In genomic region chr9:93589688-93590087, GRCh38 we compare ENCODE assay signal across 16 cellular contexts. TPM values are rescaled to one million over a fixed set of nuclear protein-coding genes. Genes with fewer than 3 reads are reported as not detected.
DNase-seq lines count a peak whose midpoint lies in the region; ATAC-seq and TF ChIP-seq lines count a peak whose summit lies in the region.
"Had no signal": no experiment of that assay in that cellular context is flagged by ENCODE, and none has a peak within 500 bp of the region (broad histone marks: within the 10 kb centered on the region; RNA-seq: fewer than 3 reads in every experiment).

No MANE protein-coding gene starts in this region.

- ATAC-seq in effector memory CD8-positive, alpha-beta T cell (replicated peaks): no peak
- ATAC-seq in naive thymus-derived CD4-positive, alpha-beta T cell: no peak
- ATAC-seq in GM19324 (IDR thresholded peaks at IDR 0.05; ENCODE audit: low FRiP score, unreplicated experiment) (no peak), GM18870 (IDR thresholded peaks at IDR 0.05; ENCODE audit: unreplicated experiment) (no peak)

- no peaks in the 10 kb centered on the region for H3K36me3 Mint-ChIP-seq in H9 (ENCODE audit: insufficient read depth in 1 of 3, low read depth in 3 of 3)
- peaks cover 8% of the 10 kb centered on the region for H3K36me3 Mint-ChIP-seq in effector memory CD8-positive, alpha-beta T cell (ENCODE audit: insufficient read depth)
- H3K36me3 Mint-ChIP-seq in naive thymus-derived CD4-positive, alpha-beta T cell: peaks cover 0 to 8% (median 6%) of the 10 kb centered on the region in 5 donors

- H3K14ac ChIP-seq in H9 (ENCODE audit: insufficient read depth, low read length): no peak overlapping the region

- peaks cover 5 to 18% (median 10%) of the 10 kb centered on the region in 11 experiments; a peak in 19 of 22 replicates for H3K36me3 ChIP-seq in BLaER1 treated with 17β-estradiol and CSF1 and Interleukin-3, amounts not matched to agents 10 nM and 100 nM
- no peaks in the 10 kb centered on the region for H3K36me3 ChIP-seq in naive thymus-derived CD4-positive, alpha-beta T cell (ENCODE audit: control insufficient read depth in 2 of 3, insufficient read depth in 3 of 3, low read length in 3 of 3)
- H3K36me3 ChIP-seq: heart right ventricle, uterus had no signal

- H3K4me1 ChIP-seq in BLaER1 treated with 17β-estradiol and CSF1 and Interleukin-3, amounts not matched to agents 10 nM and 100 nM: peaks cover 56 to 87% (median 84%) of the 10 kb centered on the region in 10 experiments
- no peaks in the 10 kb centered on the region for H3K4me1 ChIP-seq in H9 (ENCODE audit: insufficient read depth, low read length)
- peaks cover 4 to 6% of the 10 kb centered on the region in 2 donors for H3K4me1 ChIP-seq in naive thymus-derived CD4-positive, alpha-beta T cell (ENCODE audit: control insufficient read depth in 2 of 2, insufficient read depth in 2 of 2, low read length in 2 of 2)

- H3K56ac ChIP-seq in H9 (ENCODE audit: insufficient read length, low read depth, low read length): no peak overlapping the region

- peaks cover 8% of the 10 kb centered on the region for H3K79me1 ChIP-seq in H9 (ENCODE audit: insufficient read depth, low read depth, low read length, poor library complexity, severe bottlenecking)

- DNase-seq in H9 (peak; percentile 27), DMS79 (lab: John Stamatoyannopoulos, UW) (no peak), inferior parietal cortex (ENCODE audit: extremely low spot score) (no peak)
- no peak for DNase-seq in effector memory CD8-positive, alpha-beta T cell
- DNase-seq in naive thymus-derived CD4-positive, alpha-beta T cell: no peak
- DNase-seq: activated CD4-positive, alpha-beta T cell treated with anti-CD3 and anti-CD28 coated beads, Interleukin-2, amount 50 U/mL, for 1 hour; DMS79 treated with DMSO at 0.1 percent for 48 hours; HCEC 1CT; heart right ventricle; NCI-H2029 treated with DMSO at 0.1 percent for 48 hours; occipital lobe; uterus had no signal

- peak overlapping the region in 1 of 11 experiments; percentile 4; a peak in 1 of 22 replicates for H3K9ac ChIP-seq in BLaER1 treated with 17β-estradiol and CSF1 and Interleukin-3, amounts not matched to agents 10 nM and 100 nM
- no peak overlapping the region for H3K9ac ChIP-seq in H9 (ENCODE audit: extremely low read depth, insufficient read length, low read length)

- peaks cover 8 to 14% (median 11%) of the 10 kb centered on the region in 11 experiments for H3K9me3 ChIP-seq in BLaER1 treated with 17β-estradiol and CSF1 and Interleukin-3, amounts not matched to agents 10 nM and 100 nM (replicated peaks in 1 of 11)
- H3K9me3 ChIP-seq in H9 (ENCODE audit: control insufficient read depth, low read depth, low read length): no peaks in the 10 kb centered on the region
- no peaks in the 10 kb centered on the region for H3K9me3 ChIP-seq in naive thymus-derived CD4-positive, alpha-beta T cell (ENCODE audit: control insufficient read depth in 2 of 3, low read length in 3 of 3)
- H3K9me3 ChIP-seq: uterus had no signal

- no peak overlapping the region for H3K23ac ChIP-seq in H9 (ENCODE audit: insufficient read length, low read depth, low read length)

- no peak overlapping the region for H4K5ac ChIP-seq in H9 (ENCODE audit: insufficient read length, low read depth, low read length)

- H3K79me2 ChIP-seq in H9 (ENCODE audit: insufficient read depth, low read length): peaks cover 2% of the 10 kb centered on the region; the same call in 1 of the 2 replicates

- no peak overlapping the region for H3K4ac ChIP-seq in H9 (ENCODE audit: low read depth, low read length)

- WGBS in H9 (ENCODE audit: extremely low coverage, insufficient read length, low lambda C conversion rate): no CpG with 5 or more reads among the region's 8 CpGs

- no peak overlapping the region for H2AFZ ChIP-seq in H9 (ENCODE audit: low read length)

- no peak overlapping the region for H3K18ac ChIP-seq in H9 (ENCODE audit: insufficient read length, low read depth, low read length)

- H3K9me3 Mint-ChIP-seq in H9: peaks cover 0 to 5% of the 10 kb centered on the region in 2 experiments; a peak in 1 of 5 replicates
- H3K9me3 Mint-ChIP-seq in effector memory CD8-positive, alpha-beta T cell: no peaks in the 10 kb centered on the region
- H3K9me3 Mint-ChIP-seq in naive thymus-derived CD4-positive, alpha-beta T cell: peaks cover 0 to 6% (median 0%) of the 10 kb centered on the region in 11 donors

- no peak overlapping the region for H4K91ac ChIP-seq in H9 (ENCODE audit: insufficient read length, low read depth, low read length)

- H2AK5ac ChIP-seq in H9 (ENCODE audit: insufficient read length, low read length): no peak overlapping the region

- peak overlapping the region; percentile 27 to 69 (median 45); a peak in 4 of 7 replicates for H3K27ac Mint-ChIP-seq in H9
- peak overlapping the region; percentile 9 to 87 for H3K27ac Mint-ChIP-seq in effector memory CD8-positive, alpha-beta T cell
- peak overlapping the region in 8 of 9 donors; percentile 44 to 90 (median 70) for H3K27ac Mint-ChIP-seq in naive thymus-derived CD4-positive, alpha-beta T cell

- intact Hi-C loops in naive thymus-derived CD4-positive, alpha-beta T cell (cut with micrococcal nuclease): no loop called here

- H3K4me1 Mint-ChIP-seq in H9: peaks cover 33 to 37% of the 10 kb centered on the region in 2 experiments
- peaks cover 52 to 56% of the 10 kb centered on the region in 2 donors for H3K4me1 Mint-ChIP-seq in effector memory CD8-positive, alpha-beta T cell (ENCODE audit: low read depth in 2 of 2)
- peaks cover 28 to 82% (median 77%) of the 10 kb centered on the region in 7 donors for H3K4me1 Mint-ChIP-seq in naive thymus-derived CD4-positive, alpha-beta T cell

- no peak overlapping the region for H2BK20ac ChIP-seq in H9 (ENCODE audit: low read depth, low read length, poor library complexity, severe bottlenecking)

- H3T11ph ChIP-seq in H9 (ENCODE audit: low read length): no peak overlapping the region

- H3K4me3 ChIP-seq in BLaER1 treated with 17β-estradiol and CSF1 and Interleukin-3, amounts not matched to agents 10 nM and 100 nM: no peak overlapping the region
- no peak overlapping the region for H3K4me3 ChIP-seq in naive thymus-derived CD4-positive, alpha-beta T cell (ENCODE audit: low read length)
- H3K4me3 ChIP-seq: heart right ventricle, uterus had no signal

- no peak overlapping the region for H2BK12ac ChIP-seq in H9 (ENCODE audit: insufficient read length, low read depth, low read length)

- H3K4me3 Mint-ChIP-seq in H9: no peak overlapping the region
- no peak overlapping the region for H3K4me3 Mint-ChIP-seq in effector memory CD8-positive, alpha-beta T cell
- peak overlapping the region in 6 of 10 donors; percentile 29 to 55 (median 45) for H3K4me3 Mint-ChIP-seq in naive thymus-derived CD4-positive, alpha-beta T cell

- H3K4me2 ChIP-seq in BLaER1 treated with 17β-estradiol and CSF1 and Interleukin-3, amounts not matched to agents 10 nM and 100 nM: peak overlapping the region; percentile 52 to 78 (median 68)
- H3K4me2 ChIP-seq in H9 (ENCODE audit: insufficient read depth, insufficient read length, low read length): no peak overlapping the region

- POLR2A ChIA-PET in naive thymus-derived CD4-positive, alpha-beta T cell (lab: Charles Lee): no interaction called here

- H4K20me1 ChIP-seq in BLaER1 treated with 17β-estradiol and CSF1 and Interleukin-3, amounts not matched to agents 10 nM and 100 nM: peaks cover 79 to 98% (median 92%) of the 10 kb centered on the region in 11 experiments
- H4K20me1 ChIP-seq in H9 (ENCODE audit: control insufficient read depth, insufficient read depth, insufficient read length): no peaks in the 10 kb centered on the region

- no peak for TF ChIP-seq CTCF in H9 (conservative IDR thresholded peaks at IDR 0.05)

- H3K27me3 ChIP-seq in BLaER1 treated with 17β-estradiol and CSF1 and Interleukin-3, amounts not matched to agents 10 nM and 100 nM: no peaks in the 10 kb centered on the region
- no peaks in the 10 kb centered on the region for H3K27me3 ChIP-seq in H9 (ENCODE audit: insufficient read depth, low read length)
- H3K27me3 ChIP-seq in naive thymus-derived CD4-positive, alpha-beta T cell (ENCODE audit: control insufficient read depth in 2 of 2, insufficient read depth in 2 of 2, low read length in 2 of 2): no peaks in the 10 kb centered on the region
- H3K27me3 ChIP-seq: heart right ventricle, uterus had no signal

- no peak overlapping the region for H4K8ac ChIP-seq in H9 (replicated peaks; ENCODE audit: insufficient read length, low read depth, low read length)

- H2BK120ac ChIP-seq in H9 (ENCODE audit: low read depth, low read length, poor library complexity, severe bottlenecking): no peak overlapping the region

- 0 out of 22 replicates have a peak overlapping the region, but pooled peaks of 1 of the 11 experiments have one; percentile 17 for H3K27ac ChIP-seq in BLaER1 treated with 17β-estradiol and CSF1 and Interleukin-3, amounts not matched to agents 10 nM and 100 nM
- H3K27ac ChIP-seq in H9 (ENCODE audit: insufficient read length, low read depth, low read length): no peak overlapping the region
- H3K27ac ChIP-seq in naive thymus-derived CD4-positive, alpha-beta T cell (ENCODE audit: low read depth, low read length): no peak overlapping the region
- H3K27ac ChIP-seq: heart right ventricle, RWPE1 had no signal

- no peaks in the 10 kb centered on the region for H3K23me2 ChIP-seq in H9 (ENCODE audit: insufficient read length, low read depth, low read length, poor library complexity, severe bottlenecking)

- H2BK15ac ChIP-seq in H9 (ENCODE audit: low read depth, low read length): no peak overlapping the region

- CTCF ChIA-PET in naive thymus-derived CD4-positive, alpha-beta T cell (lab: Charles Lee): interaction anchor here (0.9 kb wide), 1 partner anchor 481 kb away, joined by 3 read pairs; no protein-coding TSS in a partner anchor

- H2BK5ac ChIP-seq in H9 (ENCODE audit: insufficient read length, low read length): no peak overlapping the region

- H3K27me3 Mint-ChIP-seq in H9 (ENCODE audit: low read depth): no peaks in the 10 kb centered on the region
- H3K27me3 Mint-ChIP-seq in effector memory CD8-positive, alpha-beta T cell: no peaks in the 10 kb centered on the region
- H3K27me3 Mint-ChIP-seq in naive thymus-derived CD4-positive, alpha-beta T cell: no peaks in the 10 kb centered on the region

RNA-seq across cellular contexts. Expression of gene PHF2, which starts 13.3 kb away (rescaled TPM):
- 17.4 and 18.8 TPM in 2 replicates for total RNA-seq in H9 (2021)
- 10 to 100 TPM; 23.2 to 39.3 (median 29.6) TPM for total RNA-seq in naive thymus-derived CD4-positive, alpha-beta T cell
- polyA plus RNA-seq in naive thymus-derived CD4-positive, alpha-beta T cell: 1 to 10 TPM; 1.0 to 3.5 TPM

Comparison
In these comparisons a context has a peak if more than half of its experiments do, and no peak if none do; other contexts are left out.
1. H3K4me3 Mint-ChIP-seq: peak in naive thymus-derived CD4-positive, alpha-beta T cell (6 of 10); none in H9 (0 of 2) and effector memory CD8-positive, alpha-beta T cell (0 of 2).
2. Peak in every context shown above with its lines, with median percentiles within 50 percentile points of each other: H3K27ac Mint-ChIP-seq.